Comparison of ENCODE assay signal across 16 cellular contexts in the genomic region with DNA sequence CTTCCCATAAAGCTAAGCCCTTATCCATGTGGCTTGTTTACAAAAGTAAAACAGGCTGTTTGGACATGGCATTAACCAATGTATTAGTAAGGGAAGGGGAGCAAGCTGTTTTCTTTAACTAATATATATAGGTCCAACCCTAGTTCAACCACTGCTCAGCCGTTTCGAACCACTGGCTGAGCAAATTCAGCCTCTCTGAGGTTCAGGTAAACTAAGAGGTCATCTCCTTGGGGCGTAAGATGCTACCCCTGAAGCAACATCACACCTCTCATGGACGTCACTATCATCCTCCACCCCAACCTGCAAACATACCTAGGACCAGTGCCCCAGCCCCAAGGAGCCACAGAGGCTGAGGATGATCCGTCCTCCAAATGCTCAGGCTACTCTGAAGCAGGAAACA. TPM values are rescaled to one million over a fixed set of nuclear protein-coding genes. Genes with fewer than 3 reads are reported as not detected.
DNase-seq lines count a peak whose midpoint lies in the region; ATAC-seq and TF ChIP-seq lines count a peak whose summit lies in the region.
"Had no signal": no experiment of that assay in that cellular context is flagged by ENCODE, and none has a peak within 500 bp of the region (broad histone marks: within the 10 kb centered on the region; RNA-seq: fewer than 3 reads in every experiment).

No MANE protein-coding gene starts in this region.

- no peak for ATAC-seq in DND-41 (ENCODE audit: insufficient read depth, low read depth)
- no peak for ATAC-seq in activated CD4-positive, CD25-positive, alpha-beta regulatory T cell treated with anti-CD3 and anti-CD28 coated beads, Interleukin-2, amount 50 U/mL, for 24 hours
- ATAC-seq: left lung, sciatic nerve had no signal

- no peak for TF ChIP-seq CTCF in DND-41 (IDR thresholded peaks at IDR 0.05; ENCODE audit: borderline replicate concordance, extremely low read depth, low read length, poor library complexity, severe bottlenecking)
- TF ChIP-seq CTCF in mesothelial cell of epicardium (IDR thresholded peaks at IDR 0.05; ENCODE audit: unreplicated experiment) = no peak

- H3K4me2 ChIP-seq in BLaER1 (peak overlapping the region; percentile 80), DND-41 (ENCODE audit: insufficient read depth, low read length) (peak overlapping the region; percentile 27)

- H3K27ac ChIP-seq in BLaER1 (peak overlapping the region; percentile 43; the same call in 1 of the 2 replicates), DND-41 (ENCODE audit: low read length) (peak overlapping the region; percentile 62)

- H2AFZ ChIP-seq in DND-41 (ENCODE audit: low read depth, low read length) = no peak overlapping the region

- CTCF ChIA-PET in activated CD4-positive, alpha-beta memory T cell treated with anti-CD3 and anti-CD28 coated beads, Interleukin-2, amount 10 ng/mL, durations not matched to agents 7 days and 5 days (lab: Charles Lee) = interaction anchor here (0.6 to 1.4 kb wide), 2 partner anchors 36 to 207 kb away, joined by 3 read pairs; no protein-coding TSS in a partner anchor

- peaks cover 90% of the 10 kb centered on the region for H3K4me1 Mint-ChIP-seq in activated CD4-positive, alpha-beta memory T cell treated with anti-CD3 and anti-CD28 coated beads, Interleukin-2, amount 10 ng/mL, durations not matched to agents 7 days and 5 days
- H3K4me1 Mint-ChIP-seq in mesothelial cell of epicardium = peaks cover 65% of the 10 kb centered on the region

- H3K4me3 ChIP-seq in BLaER1 (0 out of 2 replicates have a peak overlapping the region, but pooled peaks have one; percentile 20), DND-41 (ENCODE audit: low read depth in 1 of 2, low read length in 2 of 2) (no peak overlapping the region)
- H3K4me3 ChIP-seq: esophagus muscularis mucosa, left lung had no signal

- peaks cover 100% of the 10 kb centered on the region for H3K79me2 ChIP-seq in DND-41 (ENCODE audit: insufficient read depth, low read length)

- intact Hi-C loops in cardiac septum (cut with DNase I) = loop anchor here (5.0 kb wide), 1 partner anchor 42 kb away; no protein-coding TSS in a partner anchor

- H3K27ac Mint-ChIP-seq in activated CD4-positive, alpha-beta memory T cell treated with anti-CD3 and anti-CD28 coated beads, Interleukin-2, amount 10 ng/mL, durations not matched to agents 7 days and 5 days = peak overlapping the region; percentile 31
- H3K27ac Mint-ChIP-seq in mesothelial cell of epicardium = peak overlapping the region; percentile 99

- no peaks in the 10 kb centered on the region for H3K9me3 ChIP-seq in BLaER1
- no peaks in the 10 kb centered on the region for H3K9me3 ChIP-seq in DND-41 (ENCODE audit: insufficient read depth, low read length, severe bottlenecking)
- H3K9me3 ChIP-seq: esophagus muscularis mucosa, left lung had no signal

- H3K27me3 Mint-ChIP-seq in activated CD4-positive, alpha-beta memory T cell treated with anti-CD3 and anti-CD28 coated beads, Interleukin-2, amount 10 ng/mL, durations not matched to agents 7 days and 5 days = no peaks in the 10 kb centered on the region
- H3K27me3 Mint-ChIP-seq in mesothelial cell of epicardium (ENCODE audit: low read depth) = no peaks in the 10 kb centered on the region

- no peaks in the 10 kb centered on the region for H3K9me3 Mint-ChIP-seq in activated CD4-positive, alpha-beta memory T cell treated with anti-CD3 and anti-CD28 coated beads, Interleukin-2, amount 10 ng/mL, durations not matched to agents 7 days and 5 days
- no peaks in the 10 kb centered on the region for H3K9me3 Mint-ChIP-seq in mesothelial cell of epicardium

- H3K9ac ChIP-seq in BLaER1 = peak overlapping the region; percentile 31; the same call in 1 of the 2 replicates
- peak overlapping the region; percentile 4; the same call in 1 of the 2 replicates for H3K9ac ChIP-seq in DND-41 (ENCODE audit: low read depth, low read length)

- H3K4me3 Mint-ChIP-seq in activated CD4-positive, alpha-beta memory T cell treated with anti-CD3 and anti-CD28 coated beads, Interleukin-2, amount 10 ng/mL, durations not matched to agents 7 days and 5 days = no peak overlapping the region
- H3K4me3 Mint-ChIP-seq in mesothelial cell of epicardium = no peak overlapping the region

- no peak for DNase-seq in DND-41
- no peak for DNase-seq in activated CD4-positive, alpha-beta memory T cell treated with anti-CD3 and anti-CD28 coated beads, Interleukin-2, amount 10 ng/mL, durations not matched to agents 7 days and 5 days
- no peak for DNase-seq in mesothelial cell of epicardium (ENCODE audit: low spot score in 2 of 2, unreplicated experiment in 2 of 2)
- DNase-seq in stimulated activated CD4-positive, alpha-beta T cell treated with anti-CD3 and anti-CD28 coated beads, Interleukin-4, amount 100 ng/mL, for 1 hour = no peak
- no peak for DNase-seq in cardiac septum (ENCODE audit: low spot score)
- no peak for DNase-seq in LoVo (ENCODE audit: low spot score)
- DNase-seq: activated naive CD4-positive, alpha-beta T cell treated with anti-CD3 and anti-CD28 coated beads, Interleukin-2, amount 50 U/mL, for 16 hours; left lung; NCI-H1417 treated with DMSO at 0.1 percent for 48 hours; NCI-H446 treated with DMSO at 0.1 percent for 48 hours; stimulated activated CD4-positive, alpha-beta T cell treated with anti-CD3 and anti-CD28 coated beads, Interleukin-4, amount 100 ng/mL, for 4 hours; stimulated activated naive CD4-positive, alpha-beta T cell had no signal

- peaks cover 6% of the 10 kb centered on the region for H3K36me3 ChIP-seq in BLaER1
- peaks cover 16% of the 10 kb centered on the region for H3K36me3 ChIP-seq in DND-41 (ENCODE audit: insufficient read depth, low read length)
- H3K36me3 ChIP-seq: esophagus muscularis mucosa, left lung had no signal

- H3K4me1 ChIP-seq in BLaER1 (peaks cover 99% of the 10 kb centered on the region), DND-41 (ENCODE audit: insufficient read depth, low read length) (peaks cover 65% of the 10 kb centered on the region)

- no peaks in the 10 kb centered on the region for H3K27me3 ChIP-seq in BLaER1
- no peaks in the 10 kb centered on the region for H3K27me3 ChIP-seq in DND-41 (ENCODE audit: insufficient read depth, low read length, poor library complexity)
- H3K27me3 ChIP-seq: esophagus muscularis mucosa, left lung had no signal

- POLR2A ChIA-PET in activated CD4-positive, alpha-beta memory T cell treated with anti-CD3 and anti-CD28 coated beads, Interleukin-2, amount 10 ng/mL, durations not matched to agents 7 days and 5 days (lab: Charles Lee) = interaction anchor here (0.9 to 1.0 kb wide), 2 partner anchors 9 to 73 kb away, joined by 3 read pairs; no protein-coding TSS in a partner anchor

- H4K20me1 ChIP-seq in BLaER1 = peaks cover 100% of the 10 kb centered on the region
- peaks cover 98% of the 10 kb centered on the region for H4K20me1 ChIP-seq in DND-41 (ENCODE audit: insufficient read depth, low read length)

- peaks cover 8% of the 10 kb centered on the region for H3K36me3 Mint-ChIP-seq in activated CD4-positive, alpha-beta memory T cell treated with anti-CD3 and anti-CD28 coated beads, Interleukin-2, amount 10 ng/mL, durations not matched to agents 7 days and 5 days (ENCODE audit: low read depth)
- no peaks in the 10 kb centered on the region for H3K36me3 Mint-ChIP-seq in mesothelial cell of epicardium

RNA-seq across cellular contexts. Expression of a gene that starts 45.2 kb away (rescaled TPM):
- 100 to 1,000 TPM; 199 to 208 TPM for total RNA-seq in activated CD4-positive, alpha-beta memory T cell treated with anti-CD3 and anti-CD28 coated beads, Interleukin-2, amount 10 ng/mL, durations not matched to agents 7 days and 5 days
- 230 to 247 TPM (median 233 TPM) in 3 replicates for total RNA-seq in mesothelial cell of epicardium
- 77.9 TPM for total RNA-seq in cardiac septum
